20 cellular contexts compared by ENCODE assay signal in genomic region chr1:200909757-200910239, GRCh38. TPM values are rescaled to one million over a fixed set of nuclear protein-coding genes. Genes with fewer than 3 reads are reported as not detected.
DNase-seq lines count a peak whose midpoint lies in the region; ATAC-seq and TF ChIP-seq lines count a peak whose summit lies in the region.
"Had no signal": no experiment of that assay in that cellular context is flagged by ENCODE, and none has a peak within 500 bp of the region (broad histone marks: within the 10 kb centered on the region; RNA-seq: fewer than 3 reads in every experiment).

No MANE protein-coding gene starts in this region.

- no peaks in the 10 kb centered on the region for H3K36me3 ChIP-seq in testis (ENCODE audit: low read depth, missing control alignments)

- ATAC-seq in GM18870 (IDR thresholded peaks at IDR 0.05; ENCODE audit: unreplicated experiment) (peak; percentile 32), GM21515 (IDR thresholded peaks at IDR 0.05; ENCODE audit: unreplicated experiment) (peak; percentile 42), HG03108 (IDR thresholded peaks at IDR 0.05; ENCODE audit: unreplicated experiment) (peak; percentile 48)
- ATAC-seq in activated CD8-positive, alpha-beta T cell treated with anti-CD3 and anti-CD28 coated beads for 36 hours: no peak
- ATAC-seq: GM23338 had no signal

- H3K36me3 Mint-ChIP-seq in activated CD8-positive, alpha-beta T cell treated with anti-CD3 and anti-CD28 coated beads for 36 hours (ENCODE audit: low read depth): no peaks in the 10 kb centered on the region
- H3K36me3 Mint-ChIP-seq: activated CD4-positive, alpha-beta memory T cell treated with anti-CD3 and anti-CD28 coated beads for 36 hours had no signal

- intact Hi-C loops in activated CD8-positive, alpha-beta T cell treated with anti-CD3 and anti-CD28 coated beads for 36 hours (cut with micrococcal nuclease): loop anchor here (5.0 kb wide), 1 partner anchor 42 kb away; no protein-coding TSS in a partner anchor
- intact Hi-C loops in testis (cut with DNase I; ENCODE audit: low total_unique reads): no loop called here

- TF ChIP-seq POLR2A in testis (IDR thresholded peaks at IDR 0.05): no peak

- H3K4me3 Mint-ChIP-seq in activated CD8-positive, alpha-beta T cell treated with anti-CD3 and anti-CD28 coated beads for 36 hours: no peak overlapping the region
- H3K4me3 Mint-ChIP-seq: activated CD4-positive, alpha-beta memory T cell treated with anti-CD3 and anti-CD28 coated beads for 36 hours; GM23338 had no signal

- H3K27ac Mint-ChIP-seq in activated CD8-positive, alpha-beta T cell treated with anti-CD3 and anti-CD28 coated beads for 36 hours: no peak overlapping the region
- H3K27ac Mint-ChIP-seq: activated CD4-positive, alpha-beta memory T cell treated with anti-CD3 and anti-CD28 coated beads for 36 hours; GM23338 had no signal

- CTCF ChIA-PET in activated CD8-positive, alpha-beta T cell treated with anti-CD3 and anti-CD28 coated beads for 36 hours (lab: Charles Lee): no interaction called here

- H3K27me3 ChIP-seq in testis: no peaks in the 10 kb centered on the region

- H3K4me1 ChIP-seq in testis: peaks cover 9% of the 10 kb centered on the region

- no peak overlapping the region for H3K4me3 ChIP-seq in testis
- H3K4me3 ChIP-seq: GM23338, PC-9 had no signal

- DNase-seq in renal cortical epithelial cell (ENCODE audit: low read depth) (peak; percentile 88), testis (no peak), KG1 (lab: John Stamatoyannopoulos, UW) (no peak)
- DNase-seq in activated CD8-positive, alpha-beta T cell treated with anti-CD3 and anti-CD28 coated beads for 36 hours: no peak
- DNase-seq: activated CD4-positive, alpha-beta memory T cell treated with anti-CD3 and anti-CD28 coated beads for 36 hours; AML-193; effector memory CD4-positive, alpha-beta T cell; mesenchymal stem cell; MM.1S; NCI-H2029; NCI-H69; PC-9; retina; SK-N-SH had no signal

- no peaks in the 10 kb centered on the region for H3K9me3 Mint-ChIP-seq in activated CD8-positive, alpha-beta T cell treated with anti-CD3 and anti-CD28 coated beads for 36 hours
- H3K9me3 Mint-ChIP-seq: activated CD4-positive, alpha-beta memory T cell treated with anti-CD3 and anti-CD28 coated beads for 36 hours; GM23338 had no signal

- no peak for TF ChIP-seq CTCF in activated CD8-positive, alpha-beta T cell treated with anti-CD3 and anti-CD28 coated beads for 36 hours (IDR thresholded peaks at IDR 0.05)
- TF ChIP-seq CTCF in testis (IDR thresholded peaks at IDR 0.05): no peak

- 75 to 81% methylated on average over 4 of the region's 4 CpGs for WGBS in testis, 2 donors

- no peak overlapping the region for H3K27ac ChIP-seq in testis
- H3K27ac ChIP-seq: PC-9 had no signal

- H3K4me1 Mint-ChIP-seq in activated CD8-positive, alpha-beta T cell treated with anti-CD3 and anti-CD28 coated beads for 36 hours (ENCODE audit: low read depth): peaks cover 11% of the 10 kb centered on the region
- H3K4me1 Mint-ChIP-seq: GM23338 had no signal

- no peaks in the 10 kb centered on the region for H3K9me3 ChIP-seq in testis
- H3K9me3 ChIP-seq: SK-N-SH had no signal

- H3K27me3 Mint-ChIP-seq in activated CD8-positive, alpha-beta T cell treated with anti-CD3 and anti-CD28 coated beads for 36 hours: peaks cover 8% of the 10 kb centered on the region

- POLR2A ChIA-PET in activated CD8-positive, alpha-beta T cell treated with anti-CD3 and anti-CD28 coated beads for 36 hours (lab: Charles Lee): interaction anchor here (1.1 kb wide), 1 partner anchor 51 kb away, joined by 3 read pairs; no protein-coding TSS in a partner anchor

RNA-seq across cellular contexts. Expression of gene INAVA, which starts 15.1 kb away (rescaled TPM):
- total RNA-seq in renal cortical epithelial cell (28.1 and 58.5 TPM in 2 replicates), testis (1 to 10 TPM; 2.3 to 5.8 TPM)
- not detected for total RNA-seq in activated CD8-positive, alpha-beta T cell treated with anti-CD3 and anti-CD28 coated beads for 36 hours
- polyA plus RNA-seq in testis (ENCODE audit: insufficient read depth, low read depth, low replicate concordance): 1.5 TPM
- total RNA-seq: activated CD4-positive, alpha-beta memory T cell treated with anti-CD3 and anti-CD28 coated beads for 36 hours; fibroblast of lung had no signal

RNA-seq across cellular contexts. Expression of gene GPR25, which starts 37.0 kb away (rescaled TPM):
- total RNA-seq in renal cortical epithelial cell (0.10 TPM in 1 of 2 replicates, not detected in the other), testis (under 1 TPM in 1 of 2 donors, not detected in 1; 0.87 TPM)
- under 1 TPM; 0.29 to 0.34 TPM for total RNA-seq in activated CD8-positive, alpha-beta T cell treated with anti-CD3 and anti-CD28 coated beads for 36 hours
- polyA plus RNA-seq in testis (ENCODE audit: insufficient read depth, low read depth, low replicate concordance): not detected
- total RNA-seq: activated CD4-positive, alpha-beta memory T cell treated with anti-CD3 and anti-CD28 coated beads for 36 hours; fibroblast of lung; GM23338; kidney epithelial cell; PC-9 had no signal
- polyA plus RNA-seq: fibroblast of lung, GM23338, SK-N-SH had no signal
